8 cellular contexts compared by ENCODE assay signal in the genomic region with DNA sequence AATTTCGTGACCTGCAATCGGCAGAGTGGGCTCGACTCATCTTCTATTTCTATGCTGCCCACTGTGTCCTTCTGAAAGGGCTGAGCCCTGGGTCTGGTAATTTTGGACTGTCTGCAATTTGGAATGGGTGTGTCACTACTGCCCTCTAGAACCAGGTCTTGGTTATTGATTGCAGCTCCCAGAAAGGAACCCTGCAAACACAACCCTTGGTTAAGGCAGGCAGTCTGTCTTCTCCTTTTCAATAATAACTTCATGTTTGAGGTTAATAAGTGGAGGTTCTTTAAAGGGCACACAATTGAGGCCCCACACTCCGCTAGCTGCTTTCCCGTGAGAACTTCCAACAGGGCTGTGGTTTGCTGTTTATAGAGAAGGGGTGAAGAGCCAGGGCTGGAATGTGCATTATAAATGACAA.
DNase-seq lines count a peak whose midpoint lies in the region; ATAC-seq and TF ChIP-seq lines count a peak whose summit lies in the region.

No MANE protein-coding gene starts in this region.

- H3K36me3 ChIP-seq in tibial artery (no peaks in the 10 kb centered on the region), gastroesophageal sphincter (no peaks in the 10 kb centered on the region)

- TF ChIP-seq CTCF in tibial artery (IDR thresholded peaks at IDR 0.05) (peak; percentile 12 to 26), gastroesophageal sphincter (IDR thresholded peaks at IDR 0.05) (peak in 1 of 4 experiments; percentile 31)

- H3K9me3 ChIP-seq in tibial artery (no peaks in the 10 kb centered on the region), gastroesophageal sphincter (no peaks in the 10 kb centered on the region)

- DNase-seq in G401 (ENCODE audit: low spot score): peak; percentile 72
- DNase-seq in MV-4-11 (lab: John Stamatoyannopoulos, UW): peak; percentile 93
- no peak for DNase-seq in tibial artery
- DNase-seq in NCI-H2171 treated with DMSO at 0.1 percent for 48 hours (lab: John Stamatoyannopoulos, UW): no peak
- DNase-seq in naive thymus-derived CD8-positive, alpha-beta T cell: no peak

- POLR2A ChIA-PET in naive thymus-derived CD8-positive, alpha-beta T cell (lab: Charles Lee): no interaction called here

- H3K4me3 ChIP-seq in tibial artery (no peak overlapping the region), gastroesophageal sphincter (no peak overlapping the region)

- peaks cover 86% of the 10 kb centered on the region for H3K4me1 Mint-ChIP-seq in dendritic cell treated with granulocyte-macrophage colony-stimulating factor and Interleukin-4, amounts not matched to agents 40 ng/mL and 50 ng/mL, for 4 days (ENCODE audit: low read depth)
- H3K4me1 Mint-ChIP-seq in naive thymus-derived CD8-positive, alpha-beta T cell: peaks cover 2 to 67% (median 6%) of the 10 kb centered on the region in 4 donors

- peak overlapping the region; percentile 82 for H3K27ac Mint-ChIP-seq in dendritic cell treated with granulocyte-macrophage colony-stimulating factor and Interleukin-4, amounts not matched to agents 40 ng/mL and 50 ng/mL, for 4 days
- peak overlapping the region in 1 of 10 donors; percentile 21 for H3K27ac Mint-ChIP-seq in naive thymus-derived CD8-positive, alpha-beta T cell

- H3K36me3 Mint-ChIP-seq in dendritic cell treated with granulocyte-macrophage colony-stimulating factor and Interleukin-4, amounts not matched to agents 40 ng/mL and 50 ng/mL, for 4 days (ENCODE audit: low read depth): no peaks in the 10 kb centered on the region
- no peaks in the 10 kb centered on the region for H3K36me3 Mint-ChIP-seq in naive thymus-derived CD8-positive, alpha-beta T cell

- peaks cover 5% of the 10 kb centered on the region for H3K27me3 Mint-ChIP-seq in dendritic cell treated with granulocyte-macrophage colony-stimulating factor and Interleukin-4, amounts not matched to agents 40 ng/mL and 50 ng/mL, for 4 days
- peaks cover 0 to 3% (median 0%) of the 10 kb centered on the region in 5 donors for H3K27me3 Mint-ChIP-seq in naive thymus-derived CD8-positive, alpha-beta T cell

- 91 to 94% methylated on average over 3 to 4 of the region's 5 CpGs for WGBS in gastroesophageal sphincter (ENCODE audit: low coverage in 1 of 2), 2 donors

- in situ Hi-C loops in G401 (cut with HindIII; ENCODE audit: low sequenced_read_pairs): no loop called here

- no peaks in the 10 kb centered on the region for H3K9me3 Mint-ChIP-seq in dendritic cell treated with granulocyte-macrophage colony-stimulating factor and Interleukin-4, amounts not matched to agents 40 ng/mL and 50 ng/mL, for 4 days
- no peaks in the 10 kb centered on the region for H3K9me3 Mint-ChIP-seq in naive thymus-derived CD8-positive, alpha-beta T cell

- no peaks in the 10 kb centered on the region for H3K4me1 ChIP-seq in tibial artery
- H3K4me1 ChIP-seq in gastroesophageal sphincter: no peaks in the 10 kb centered on the region

- TF ChIP-seq EP300 in gastroesophageal sphincter (IDR thresholded peaks at IDR 0.05): no peak

- ATAC-seq in GM21515 (IDR thresholded peaks at IDR 0.05; ENCODE audit: unreplicated experiment) (peak; percentile 38), gastroesophageal sphincter (no peak)
- no peak for ATAC-seq in naive thymus-derived CD8-positive, alpha-beta T cell

- H3K27me3 ChIP-seq in tibial artery (no peaks in the 10 kb centered on the region), gastroesophageal sphincter (no peaks in the 10 kb centered on the region)

- H3K27ac ChIP-seq in tibial artery (no peak overlapping the region), gastroesophageal sphincter (no peak overlapping the region)

- H3K4me3 Mint-ChIP-seq in dendritic cell treated with granulocyte-macrophage colony-stimulating factor and Interleukin-4, amounts not matched to agents 40 ng/mL and 50 ng/mL, for 4 days: peak overlapping the region; percentile 65
- H3K4me3 Mint-ChIP-seq in naive thymus-derived CD8-positive, alpha-beta T cell: peak overlapping the region in 1 of 10 donors; percentile 36

- TF ChIP-seq POLR2A in gastroesophageal sphincter (IDR thresholded peaks at IDR 0.05): no peak

- intact Hi-C loops in dendritic cell treated with granulocyte-macrophage colony-stimulating factor and Interleukin-4, amounts not matched to agents 40 ng/mL and 50 ng/mL, for 4 days (cut with micrococcal nuclease): no loop called here
- intact Hi-C loops in tibial artery (cut with DNase I; ENCODE audit: low total_unique reads): no loop called here

Comparison
In these comparisons a context has a peak if more than half of its experiments do, and no peak if none do; other contexts are left out.
1. DNase-seq: peak in G401 (single experiment) and MV-4-11 (single experiment); none in tibial artery (0 of 2), NCI-H2171 treated with DMSO at 0.1 percent for 48 hours (single experiment) and naive thymus-derived CD8-positive, alpha-beta T cell (0 of 10).